Comparison of ENCODE assay signal across 22 cellular contexts in genomic region chr9:20300430-20301115, GRCh38.
"Had no signal": no experiment of that assay in that cellular context is flagged by ENCODE, and none has a peak within 500 bp of the region (broad histone marks: within the 10 kb centered on the region; RNA-seq: fewer than 3 reads in every experiment).

No MANE protein-coding gene starts in this region.

- H3K36me3 Mint-ChIP-seq: natural killer cell had no signal

- ATAC-seq: activated CD8-positive, alpha-beta T cell treated with anti-CD3 and anti-CD28 coated beads, Interleukin-2, amount 10 ng/mL, durations not matched to agents 7 days and 5 days; effector memory CD8-positive, alpha-beta T cell; left cardiac atrium; natural killer cell; right lobe of liver; stimulated activated naive CD8-positive, alpha-beta T cell treated with anti-CD3 and anti-CD28 coated beads, Interleukin-15, amount 100 ng/mL, for 72 hours; upper lobe of right lung had no signal

- H3K9me3 Mint-ChIP-seq: activated T-helper 1 cell treated with anti-CD3 and anti-CD28 coated beads, Interleukin-12 subunit alpha, Interleukin-12 subunit beta, Interleukin-2, Interleukin-4 antibody, amounts not matched to agents 30 ng/mL and 10 ng/mL and 1 ng/mL, durations not matched to agents 14 hours and 24 hours and 36 hours; effector memory CD8-positive, alpha-beta T cell; natural killer cell had no signal

- H3K27me3 ChIP-seq: brain microvascular endothelial cell, right lobe of liver, testis, upper lobe of right lung had no signal

- H3K27ac ChIP-seq: brain microvascular endothelial cell, prostate gland, right lobe of liver, testis, upper lobe of right lung had no signal

- H3K9me3 ChIP-seq: prostate gland, right lobe of liver, testis, upper lobe of right lung had no signal

- H3K27me3 Mint-ChIP-seq: stimulated activated naive CD8-positive, alpha-beta T cell treated with anti-CD3 and anti-CD28 coated beads, Interleukin-15, amount 100 ng/mL, for 72 hours had no signal

- H3K4me3 Mint-ChIP-seq: activated CD8-positive, alpha-beta T cell treated with anti-CD3 and anti-CD28 coated beads, Interleukin-2, amount 10 ng/mL, durations not matched to agents 7 days and 5 days; activated T-helper 1 cell treated with anti-CD3 and anti-CD28 coated beads, Interleukin-12 subunit alpha, Interleukin-12 subunit beta, Interleukin-2, Interleukin-4 antibody, amounts not matched to agents 30 ng/mL and 10 ng/mL and 1 ng/mL, durations not matched to agents 14 hours and 24 hours and 36 hours; effector memory CD8-positive, alpha-beta T cell; natural killer cell; stimulated activated naive CD8-positive, alpha-beta T cell treated with anti-CD3 and anti-CD28 coated beads, Interleukin-15, amount 100 ng/mL, for 72 hours had no signal

- H3K27ac Mint-ChIP-seq: activated CD8-positive, alpha-beta T cell treated with anti-CD3 and anti-CD28 coated beads, Interleukin-2, amount 10 ng/mL, durations not matched to agents 7 days and 5 days; activated T-helper 1 cell treated with anti-CD3 and anti-CD28 coated beads, Interleukin-12 subunit alpha, Interleukin-12 subunit beta, Interleukin-2, Interleukin-4 antibody, amounts not matched to agents 30 ng/mL and 10 ng/mL and 1 ng/mL, durations not matched to agents 14 hours and 24 hours and 36 hours; effector memory CD8-positive, alpha-beta T cell; natural killer cell; stimulated activated naive CD8-positive, alpha-beta T cell treated with anti-CD3 and anti-CD28 coated beads, Interleukin-15, amount 100 ng/mL, for 72 hours had no signal

- H3K4me3 ChIP-seq: prostate gland, right lobe of liver, testis, upper lobe of right lung had no signal

- H3K36me3 ChIP-seq: brain microvascular endothelial cell, prostate gland, right lobe of liver, upper lobe of right lung had no signal

- H3K4me1 ChIP-seq: prostate gland, right lobe of liver, testis, upper lobe of right lung had no signal

- DNase-seq: activated CD4-positive, alpha-beta T cell treated with anti-CD3 and anti-CD28 coated beads for 1 hour; activated CD8-positive, alpha-beta memory T cell treated with anti-CD3 and anti-CD28 coated beads, Interleukin-2, amount 50 U/mL, for 48 hours; activated CD8-positive, alpha-beta T cell treated with anti-CD3 and anti-CD28 coated beads, Interleukin-2, amount 10 ng/mL, durations not matched to agents 7 days and 5 days; activated naive CD4-positive, alpha-beta T cell; amygdala; brain microvascular endothelial cell; effector memory CD8-positive, alpha-beta T cell; glutamatergic neuron; left cardiac atrium; natural killer cell; occipital lobe; right lobe of liver; stimulated activated CD4-positive, alpha-beta T cell treated with anti-CD3 and anti-CD28 coated beads, Interleukin-12 subunit alpha, Interleukin-12 subunit beta, amount 100 ng/mL, for 4 hours; stimulated activated CD4-positive, alpha-beta T cell treated with anti-CD3 and anti-CD28 coated beads, Interleukin-2, amount 100 ng/mL, for 48 hours; stimulated activated CD8-positive, alpha-beta memory T cell treated with anti-CD3 and anti-CD28 coated beads, Interleukin-4, amount 100 ng/mL, for 48 hours; stimulated activated naive CD8-positive, alpha-beta T cell treated with anti-CD3 and anti-CD28 coated beads, Interleukin-15, amount 100 ng/mL, for 72 hours; SW 1271; T-helper 9 cell; testis; upper lobe of right lung had no signal

- H3K4me1 Mint-ChIP-seq: natural killer cell had no signal
